Comparison of ENCODE assay signal across 8 cellular contexts in the genomic region with DNA sequence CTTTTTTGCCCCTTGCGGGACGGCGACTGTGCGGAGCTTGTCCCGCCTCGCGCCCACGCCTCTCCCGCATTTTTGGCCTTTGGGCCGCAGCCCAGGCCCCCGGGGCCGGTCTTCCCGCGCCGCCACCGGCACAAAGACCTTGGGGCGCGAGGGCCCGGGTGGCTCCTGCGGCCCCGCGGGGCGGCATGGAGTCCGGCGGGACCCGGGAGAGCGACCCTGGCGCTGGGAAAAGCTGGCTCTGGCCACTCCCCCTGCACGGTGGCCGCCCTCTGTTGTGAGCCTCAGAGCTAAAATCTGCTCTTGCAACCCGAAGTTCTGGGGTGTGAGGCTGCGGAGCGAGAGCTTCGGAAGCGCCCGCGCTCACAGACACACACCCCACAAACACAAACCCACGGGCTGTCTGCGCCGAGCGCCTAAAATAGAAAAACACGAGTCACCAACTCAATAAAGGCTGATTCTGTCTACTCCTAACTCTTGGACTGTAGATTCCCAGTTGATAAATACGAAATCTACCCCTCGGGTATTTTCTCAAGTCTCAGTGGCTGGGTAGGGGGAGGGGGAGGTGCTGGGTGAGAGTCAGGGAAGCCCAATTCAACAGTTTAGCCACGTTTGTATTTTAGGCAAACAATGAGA. TPM values are rescaled to one million over a fixed set of nuclear protein-coding genes. Genes with fewer than 3 reads are reported as not detected.
DNase-seq lines count a peak whose midpoint lies in the region; ATAC-seq and TF ChIP-seq lines count a peak whose summit lies in the region.

No MANE protein-coding gene starts in this region.

- peak overlapping the region; percentile 74 for H3K4me3 Mint-ChIP-seq in activated T-cell treated with anti-CD3 and anti-CD28 coated beads, Interleukin-2, amount 50 U/mL, for 24 hours
- H3K4me3 Mint-ChIP-seq in neural progenitor cell = peak overlapping the region; percentile 96

- H3K9ac ChIP-seq in neural progenitor cell = no peak overlapping the region

- no peaks in the 10 kb centered on the region for H3K27me3 ChIP-seq in neural progenitor cell
- no peaks in the 10 kb centered on the region for H3K27me3 ChIP-seq in uterus

- H3K36me3 ChIP-seq in neural progenitor cell (no peaks in the 10 kb centered on the region), uterus (no peaks in the 10 kb centered on the region)

- H4K20me1 ChIP-seq in neural progenitor cell (ENCODE audit: low read depth) = no peaks in the 10 kb centered on the region

- no peak for TF ChIP-seq POLR2A in uterus (IDR thresholded peaks at IDR 0.05)

- H3K4me3 ChIP-seq in foreskin fibroblast (ENCODE audit: low read depth in 1 of 2, low read length in 2 of 2) = peak overlapping the region; percentile 62 to 64
- peak overlapping the region; percentile 87 for H3K4me3 ChIP-seq in neural progenitor cell
- H3K4me3 ChIP-seq in uterus = peak overlapping the region; percentile 41 to 80

- peak overlapping the region; percentile 98 for H3K27ac ChIP-seq in neural progenitor cell
- peak overlapping the region; percentile 41 to 45 for H3K27ac ChIP-seq in uterus

- DNase-seq in ELF-1 (ENCODE audit: low read depth, low spot score) (peak; percentile 90), NCI-H510A (lab: John Stamatoyannopoulos, UW) (peak; percentile 40), foreskin fibroblast (peak; percentile 33 to 74), neural progenitor cell (ENCODE audit: low spot score) (peak; percentile 89), uterus (peak in 1 of 2 donors; percentile 20)
- peak; percentile 67 for DNase-seq in activated T-cell treated with anti-CD3 and anti-CD28 coated beads, Interleukin-2, amount 50 U/mL, for 24 hours

- H3K4me1 ChIP-seq in neural progenitor cell = peaks cover 16% of the 10 kb centered on the region
- peaks cover 0 to 15% of the 10 kb centered on the region in 2 donors for H3K4me1 ChIP-seq in uterus

- peak overlapping the region; percentile 81 for H3K27ac Mint-ChIP-seq in activated T-cell treated with anti-CD3 and anti-CD28 coated beads, Interleukin-2, amount 50 U/mL, for 24 hours
- H3K27ac Mint-ChIP-seq in neural progenitor cell = peak overlapping the region; percentile 99

- peaks cover 2% of the 10 kb centered on the region for H3K36me3 Mint-ChIP-seq in activated T-cell treated with anti-CD3 and anti-CD28 coated beads, Interleukin-2, amount 50 U/mL, for 24 hours (ENCODE audit: low read depth)
- peaks cover 8% of the 10 kb centered on the region for H3K36me3 Mint-ChIP-seq in neural progenitor cell

- peaks cover 12% of the 10 kb centered on the region for H3K27me3 Mint-ChIP-seq in activated T-cell treated with anti-CD3 and anti-CD28 coated beads, Interleukin-2, amount 50 U/mL, for 24 hours
- H3K27me3 Mint-ChIP-seq in neural progenitor cell (ENCODE audit: insufficient read depth, low read depth) = peaks cover 8% of the 10 kb centered on the region

- TF ChIP-seq CTCF in foreskin fibroblast (IDR thresholded peaks at IDR 0.05; ENCODE audit: low read depth, low read length) (no peak), neural progenitor cell (IDR thresholded peaks at IDR 0.05) (no peak), uterus (IDR thresholded peaks at IDR 0.05) (no peak)

- peaks cover 19% of the 10 kb centered on the region for H3K4me1 Mint-ChIP-seq in activated T-cell treated with anti-CD3 and anti-CD28 coated beads, Interleukin-2, amount 50 U/mL, for 24 hours (ENCODE audit: low read depth)
- peaks cover 30% of the 10 kb centered on the region for H3K4me1 Mint-ChIP-seq in neural progenitor cell

- no peaks in the 10 kb centered on the region for H3K9me3 Mint-ChIP-seq in activated T-cell treated with anti-CD3 and anti-CD28 coated beads, Interleukin-2, amount 50 U/mL, for 24 hours
- no peaks in the 10 kb centered on the region for H3K9me3 Mint-ChIP-seq in neural progenitor cell

- H2AFZ ChIP-seq in neural progenitor cell (replicated peaks) = peak overlapping the region; percentile 88

- ATAC-seq in HG02678 (IDR thresholded peaks at IDR 0.05; ENCODE audit: unreplicated experiment) = peak; percentile 19
- no peak for ATAC-seq in HG02623 (IDR thresholded peaks at IDR 0.05; ENCODE audit: unreplicated experiment)

- peaks cover 34% of the 10 kb centered on the region for H3K79me2 ChIP-seq in neural progenitor cell (ENCODE audit: low read depth)

- peaks cover 39% of the 10 kb centered on the region for H3F3A ChIP-seq in neural progenitor cell (ENCODE audit: low read depth)

- H3K4me2 ChIP-seq in neural progenitor cell = peak overlapping the region; percentile 80

- intact Hi-C loops in uterus (cut with DNase I; ENCODE audit: low total_unique reads) = no loop called here

- H3K9me3 ChIP-seq in neural progenitor cell (ENCODE audit: low read depth) (no peaks in the 10 kb centered on the region), uterus (no peaks in the 10 kb centered on the region)

RNA-seq across cellular contexts. Expression of a gene that starts 0.5 kb away (rescaled TPM):
- total RNA-seq in neural progenitor cell (ENCODE audit: low replicate concordance) (9.2 and 11.2 TPM in 2 replicates), uterus (1 to 10 TPM; 1.5 to 9.1 (median 3.4) TPM)
